ENCODE assay signal across 8 cellular contexts in the genomic region with DNA sequence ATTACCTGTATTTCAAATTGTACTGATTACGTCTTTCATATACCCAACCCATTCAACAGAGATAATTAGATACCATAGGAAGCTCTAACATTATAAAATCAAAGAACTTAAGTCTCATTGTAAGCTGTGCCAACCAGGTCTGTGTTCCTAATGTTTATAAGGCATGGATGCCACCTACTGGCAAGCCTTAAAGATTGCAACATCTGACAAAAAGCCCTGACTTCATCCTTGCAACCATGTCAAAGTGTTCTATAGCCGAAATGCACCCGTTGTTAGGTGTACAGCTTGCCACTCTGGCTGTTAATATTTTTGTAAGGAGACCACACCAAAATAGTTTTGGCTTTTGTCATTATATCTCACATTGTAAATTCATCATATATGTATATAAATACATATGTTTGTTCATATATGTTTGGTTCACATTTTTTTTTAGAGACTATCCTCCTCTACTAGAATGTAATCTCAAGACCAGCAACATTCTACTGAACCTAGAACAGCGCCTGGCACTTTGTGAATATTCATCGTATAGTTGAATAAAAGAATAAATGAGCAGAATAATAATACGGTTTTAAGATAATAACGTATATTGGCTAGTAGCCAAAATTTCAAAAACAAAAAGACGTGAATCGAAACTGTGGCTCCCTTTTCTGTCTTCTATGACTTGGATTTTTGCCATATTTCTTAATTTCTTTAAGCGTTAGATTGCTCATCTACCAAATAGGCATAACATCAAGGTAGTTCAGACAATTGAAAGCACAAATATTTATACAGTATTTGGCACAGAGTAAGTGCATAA.
DNase-seq lines count a peak whose midpoint lies in the region; ATAC-seq and TF ChIP-seq lines count a peak whose summit lies in the region.

No MANE protein-coding gene starts in this region.

- ATAC-seq in GM19328 (IDR thresholded peaks at IDR 0.05; ENCODE audit: unreplicated experiment) = peak; percentile 96
- peak; percentile 97 for ATAC-seq in HG03196 (IDR thresholded peaks at IDR 0.05; ENCODE audit: unreplicated experiment)
- ATAC-seq in naive B cell (ENCODE audit: low read depth in 2 of 2) = peak; percentile 30 to 66

- H3K27me3 Mint-ChIP-seq in naive B cell = peaks cover 5 to 8% (median 6%) of the 10 kb centered on the region in 3 donors

- H3K36me3 Mint-ChIP-seq in naive B cell = no peaks in the 10 kb centered on the region

- peak; percentile 84 for TF ChIP-seq CTCF in VCaP (conservative IDR thresholded peaks at IDR 0.05)

- DNase-seq in DMS114 treated with DMSO at 0.1 percent for 48 hours (lab: John Stamatoyannopoulos, UW; ENCODE audit: unreplicated experiment) (peak; percentile 72), NCI-H2196 treated with DMSO at 0.1 percent for 48 hours (lab: John Stamatoyannopoulos, UW; ENCODE audit: unreplicated experiment) (peak; percentile 82), epithelial cell of prostate (ENCODE audit: low read depth, low spot score) (peak; percentile 37), naive B cell (peak; percentile 14)
- DNase-seq in effector CD8-positive, alpha-beta T cell (lab: John Stamatoyannopoulos, UW) = no peak

- H3K27ac Mint-ChIP-seq in naive B cell = no peak overlapping the region

- H3K9me3 Mint-ChIP-seq in naive B cell = peaks cover 0 to 4% (median 0%) of the 10 kb centered on the region in 7 donors

- no peaks in the 10 kb centered on the region for H3K4me1 Mint-ChIP-seq in naive B cell

- H3K27ac ChIP-seq in VCaP (no peak overlapping the region), epithelial cell of prostate (no peak overlapping the region)

- H3K4me3 Mint-ChIP-seq in naive B cell = no peak overlapping the region
